ENCODE assay signal across 21 cellular contexts in genomic region chr9:123132696-123133095, GRCh38.
DNase-seq lines count a peak whose midpoint lies in the region; FAIRE-seq and TF ChIP-seq lines count a peak whose summit lies in the region.
"Had no signal": no experiment of that assay in that cellular context is flagged by ENCODE, and none has a peak within 500 bp of the region (broad histone marks: within the 10 kb centered on the region; RNA-seq: fewer than 3 reads in every experiment).

No MANE protein-coding gene starts in this region.

- intact Hi-C loops in OCI-LY7 (cut with micrococcal nuclease; ENCODE audit: unreplicated experiment), result no loop called here

- no peak overlapping the region for H2BK5ac ChIP-seq in mesenchymal stem cell (ENCODE audit: low read depth, low read length, poor library complexity, severe bottlenecking)

- no peak overlapping the region for H4K8ac ChIP-seq in mesenchymal stem cell (ENCODE audit: low read length)

- H3K14ac ChIP-seq in mesenchymal stem cell (ENCODE audit: low read length in 2 of 2), result no peak overlapping the region

- no peak overlapping the region for H2BK120ac ChIP-seq in mesenchymal stem cell (ENCODE audit: low read depth, low read length)

- H3K27me3 ChIP-seq in Karpas-422 (ENCODE audit: low read length) (no peaks in the 10 kb centered on the region), mesenchymal stem cell (ENCODE audit: control insufficient read depth in 1 of 2, insufficient read depth in 1 of 2, low read length in 2 of 2) (no peaks in the 10 kb centered on the region)
- H3K27me3 ChIP-seq: BLaER1 treated with 17β-estradiol and CSF1 and Interleukin-3, amounts not matched to agents 10 nM and 100 nM had no signal

- H3K9ac ChIP-seq in Karpas-422 (ENCODE audit: low read length) (no peak overlapping the region), mesenchymal stem cell (ENCODE audit: low read length) (no peak overlapping the region)
- H3K9ac ChIP-seq: BLaER1 treated with 17β-estradiol and CSF1 and Interleukin-3, amounts not matched to agents 10 nM and 100 nM had no signal

- H3K18ac ChIP-seq in mesenchymal stem cell (ENCODE audit: low read depth in 1 of 2, low read length in 2 of 2), result no peak overlapping the region

- H3K9me2 ChIP-seq in Karpas-422 (replicated peaks; ENCODE audit: insufficient read depth, low read length) (no peaks in the 10 kb centered on the region), OCI-LY7 (ENCODE audit: insufficient read depth, low read length) (no peaks in the 10 kb centered on the region)

- POLR2A ChIA-PET in OCI-LY7 (lab: Charles Lee), result interaction anchor here (0.5 to 1.2 kb wide), 2 partner anchors 42 to 219 kb away, joined by 3 to 4 read pairs; no protein-coding TSS in a partner anchor

- TF ChIP-seq CTCF in OCI-LY7 (conservative IDR thresholded peaks at IDR 0.05; ENCODE audit: low read length), result no peak

- H3K23ac ChIP-seq in mesenchymal stem cell (ENCODE audit: low read length in 2 of 2), result no peak overlapping the region

- H3K4me3 ChIP-seq in Karpas-422 (ENCODE audit: low read length) (no peak overlapping the region), OCI-LY7 (ENCODE audit: low read depth, low read length, poor library complexity, severe bottlenecking) (no peak overlapping the region), urinary bladder (ENCODE audit: low read depth, low read length) (no peak overlapping the region), mesenchymal stem cell (ENCODE audit: insufficient read depth in 1 of 2, low read depth in 1 of 2, low read length in 2 of 2) (no peak overlapping the region)
- H3K4me3 ChIP-seq: A549; BLaER1 treated with 17β-estradiol and CSF1 and Interleukin-3, amounts not matched to agents 10 nM and 100 nM had no signal

- DNase-seq in H54 (ENCODE audit: insufficient read length, low spot score) (no peak), Karpas-422 (no peak), OCI-LY7 (ENCODE audit: low spot score) (peak; percentile 53), mesenchymal stem cell (no peak), UCSD-AML1 (lab: John Stamatoyannopoulos, UW; ENCODE audit: unreplicated experiment) (no peak)
- DNase-seq in activated T-cell treated with anti-CD3 and anti-CD28 coated beads, Interleukin-2, amount 50 U/mL, for 48 hours, result no peak
- DNase-seq: AML-193; Caco-2; Calu3; CD4-positive, alpha-beta T cell; CD8-positive, alpha-beta T cell; DMS79 treated with DMSO at 0.1 percent for 48 hours had no signal

- no peak overlapping the region for H4K91ac ChIP-seq in mesenchymal stem cell (ENCODE audit: low read length)

- H3K9me3 ChIP-seq in Karpas-422 (ENCODE audit: low read length) (no peaks in the 10 kb centered on the region), OCI-LY7 (ENCODE audit: low read length) (no peaks in the 10 kb centered on the region), mesenchymal stem cell (ENCODE audit: control insufficient read depth, low read length) (no peaks in the 10 kb centered on the region)
- H3K9me3 ChIP-seq: A549; BLaER1 treated with 17β-estradiol and CSF1 and Interleukin-3, amounts not matched to agents 10 nM and 100 nM; Caco-2 had no signal

- no peak overlapping the region for H2BK15ac ChIP-seq in mesenchymal stem cell (ENCODE audit: low read depth, poor library complexity, severe bottlenecking)

- no peak overlapping the region for H3K4ac ChIP-seq in mesenchymal stem cell (ENCODE audit: low read depth in 1 of 2, low read length in 2 of 2)

- CTCF ChIA-PET in OCI-LY7 (lab: Charles Lee; ENCODE audit: unreplicated experiment), result no interaction called here

- no peaks in the 10 kb centered on the region for H3K79me1 ChIP-seq in mesenchymal stem cell (replicated peaks; ENCODE audit: low read length, poor library complexity, severe bottlenecking)

- H3K36me3 ChIP-seq in Karpas-422 (ENCODE audit: insufficient read depth, low read length), result peaks cover 59% of the 10 kb centered on the region
- peaks cover 91% of the 10 kb centered on the region for H3K36me3 ChIP-seq in OCI-LY7 (ENCODE audit: insufficient read depth, low read length)
- no peaks in the 10 kb centered on the region for H3K36me3 ChIP-seq in urinary bladder (ENCODE audit: insufficient read depth)
- peaks cover 0 to 3% of the 10 kb centered on the region in 2 experiments for H3K36me3 ChIP-seq in mesenchymal stem cell (ENCODE audit: control insufficient read depth in 1 of 2, insufficient read depth in 2 of 2, low read depth in 1 of 2, low read length in 2 of 2)

- H3K4me1 ChIP-seq in Karpas-422 (ENCODE audit: low read length), result peaks cover 21% of the 10 kb centered on the region
- H3K4me1 ChIP-seq in OCI-LY7 (ENCODE audit: insufficient read depth, low read length, poor library complexity, severe bottlenecking), result peaks cover 59% of the 10 kb centered on the region
- no peaks in the 10 kb centered on the region for H3K4me1 ChIP-seq in urinary bladder (ENCODE audit: insufficient read depth)
- no peaks in the 10 kb centered on the region for H3K4me1 ChIP-seq in mesenchymal stem cell (ENCODE audit: control insufficient read depth, insufficient read depth, low read depth, low read length)
- H3K4me1 ChIP-seq: A549; BLaER1 treated with 17β-estradiol and CSF1 and Interleukin-3, amounts not matched to agents 10 nM and 100 nM had no signal

- H4K20me1 ChIP-seq in Karpas-422 (ENCODE audit: insufficient read depth, low read depth, low read length) (no peaks in the 10 kb centered on the region), OCI-LY7 (ENCODE audit: insufficient read depth, low read length) (no peaks in the 10 kb centered on the region)
- H4K20me1 ChIP-seq: BLaER1 treated with 17β-estradiol and CSF1 and Interleukin-3, amounts not matched to agents 10 nM and 100 nM had no signal

- H3K27ac ChIP-seq in Karpas-422 (ENCODE audit: low read length) (peak overlapping the region; percentile 21; the same call in 1 of the 2 replicates), OCI-LY7 (ENCODE audit: low read depth, low read length, poor library complexity, severe bottlenecking) (peak overlapping the region; percentile 42), urinary bladder (ENCODE audit: low read depth) (peak overlapping the region; percentile 23), mesenchymal stem cell (ENCODE audit: low read length, poor library complexity, severe bottlenecking) (no peak overlapping the region)
- H3K27ac ChIP-seq: 22Rv1; A549; BLaER1 treated with 17β-estradiol and CSF1 and Interleukin-3, amounts not matched to agents 10 nM and 100 nM; C4-2B had no signal

- H2BK12ac ChIP-seq in mesenchymal stem cell (ENCODE audit: low read length in 2 of 2), result no peak overlapping the region

- FAIRE-seq in H54 (lab: Jason Lieb, UNC), result peak; percentile 57
- FAIRE-seq: A549, D721Med, G401.6, GM12891, GM19239 had no signal

- TF ChIP-seq POLR2A in H54 (IDR thresholded peaks at IDR 0.05; ENCODE audit: low read depth, low read length), result no peak

- H3K4me2 ChIP-seq in Karpas-422 (ENCODE audit: low read depth, low read length, poor library complexity, severe bottlenecking) (no peak overlapping the region), OCI-LY7 (ENCODE audit: low read length) (peak overlapping the region; percentile 39), mesenchymal stem cell (ENCODE audit: low read length, poor library complexity, severe bottlenecking) (no peak overlapping the region)
- H3K4me2 ChIP-seq: A549; BLaER1 treated with 17β-estradiol and CSF1 and Interleukin-3, amounts not matched to agents 10 nM and 100 nM had no signal

- no TSS peak for BruUV-seq in OCI-LY7 (replicated peaks; lab: Mats Ljungman, UMichigan)

- WGBS in urinary bladder, result 91% methylated on average over 6 of the region's 6 CpGs
- WGBS in mesenchymal stem cell, result 96% methylated on average over 5 of the region's 6 CpGs

- no peak overlapping the region for H2AK5ac ChIP-seq in mesenchymal stem cell (ENCODE audit: low read length, severe bottlenecking)

- H3K79me2 ChIP-seq in Karpas-422 (ENCODE audit: low read length), result peaks cover 18% of the 10 kb centered on the region
- peaks cover 5% of the 10 kb centered on the region; the same call in 1 of the 2 replicates for H3K79me2 ChIP-seq in OCI-LY7 (ENCODE audit: insufficient read depth, low read depth, low read length)

- H2AFZ ChIP-seq in Karpas-422 (ENCODE audit: low read length), result no peak overlapping the region
- peak overlapping the region; percentile 15; the same call in 1 of the 2 replicates for H2AFZ ChIP-seq in OCI-LY7 (ENCODE audit: low read length)
- H2AFZ ChIP-seq in mesenchymal stem cell (ENCODE audit: low read depth, low read length), result no peak overlapping the region
